ENCODE assay signal across 8 cellular contexts in the genomic region with DNA sequence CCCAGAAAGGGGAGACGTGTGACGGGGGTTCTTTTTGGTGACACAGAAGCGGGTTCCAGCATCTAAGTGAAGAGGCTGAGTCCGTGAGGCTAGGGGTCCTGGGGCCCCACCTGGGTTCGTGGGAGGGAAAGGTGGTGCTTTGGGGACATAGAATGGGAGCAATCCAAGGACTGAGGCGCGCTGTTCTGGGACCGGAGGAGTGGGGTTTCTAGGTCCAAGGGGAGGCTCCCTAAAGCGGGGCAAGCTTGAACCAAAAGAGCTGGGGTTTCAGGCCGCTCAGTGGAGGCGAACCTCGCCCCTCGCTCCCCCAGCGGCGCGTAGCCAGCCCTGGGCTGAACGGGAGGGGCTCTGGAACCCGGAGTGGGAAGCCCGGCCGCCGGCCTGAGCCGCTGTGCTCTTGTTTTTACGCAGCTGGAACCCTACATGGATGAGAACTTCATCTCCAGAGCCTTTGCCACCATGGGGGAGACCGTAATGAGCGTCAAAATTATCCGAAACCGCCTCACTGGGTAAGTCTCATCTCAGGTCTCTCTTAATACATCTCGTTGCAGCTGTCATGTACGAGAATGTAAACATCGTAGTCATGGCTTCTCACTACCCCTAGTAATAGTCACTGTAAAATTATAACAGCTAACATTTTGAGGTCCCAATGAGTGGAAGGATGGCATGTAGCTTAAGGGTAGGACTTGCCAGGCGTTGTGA. TPM values are rescaled to one million over a fixed set of nuclear protein-coding genes. Genes with fewer than 3 reads are reported as not detected.
A peak's percentile ranks its signal among the peaks of the same experiment; 100 is the strongest.
DNase-seq lines count a peak whose midpoint lies in the region; ATAC-seq and TF ChIP-seq lines count a peak whose summit lies in the region.

No MANE protein-coding gene starts in this region.

- TF ChIP-seq CTCF in RWPE1 (conservative IDR thresholded peaks at IDR 0.05; ENCODE audit: low read depth): no peak
- no peak for TF ChIP-seq CTCF in cardiac fibroblast (IDR thresholded peaks at IDR 0.05; ENCODE audit: low read depth, low read length)

- no peaks in the 10 kb centered on the region for H3K27me3 ChIP-seq in CD8-positive, alpha-beta memory T cell (ENCODE audit: insufficient read depth, low read length, poor library complexity, severe bottlenecking)
- H3K27me3 ChIP-seq in skeletal muscle satellite cell (ENCODE audit: control insufficient read depth, insufficient read depth, low read length): no peaks in the 10 kb centered on the region

- CTCF ChIA-PET in CD8-positive, alpha-beta memory T cell (lab: Charles Lee): interaction anchor here (1.0 to 2.5 kb wide), 6 partner anchors 14 to 305 kb away, joined by 3 to 7 read pairs (median 4); a partner anchor contains a TSS
- CTCF ChIA-PET in RWPE1 (lab: Yijun Ruan, JAX): interaction anchor here (0.7 to 1.3 kb wide), 3 partner anchors 7 to 36 kb away, joined by 3 to 5 read pairs (median 3); no protein-coding TSS in a partner anchor

- POLR2A ChIA-PET in CD8-positive, alpha-beta memory T cell (lab: Charles Lee): interaction anchor here (0.5 to 4.6 kb wide), 9 partner anchors 27 to 307 kb away, joined by 3 to 59 read pairs (median 6); a partner anchor contains a TSS
- POLR2A ChIA-PET in RWPE1 (lab: Yijun Ruan, JAX; ENCODE audit: low non-redundant PET): interaction anchor here (0.6 to 2.7 kb wide), 2 partner anchors 26 to 28 kb away, joined by 5 to 13 read pairs; no protein-coding TSS in a partner anchor

- peak in 2 of 5 donors; percentile 5 to 6 for DNase-seq in CD8-positive, alpha-beta memory T cell
- peak; percentile 50 for DNase-seq in RWPE1 (ENCODE audit: low spot score)
- peak; percentile 40 to 43 for DNase-seq in cardiac fibroblast (ENCODE audit: low read depth in 2 of 2)
- DNase-seq in iPS-NIHi7 (ENCODE audit: extremely low spot score): peak; percentile 62
- no peak for DNase-seq in SKM-1 treated with dmso at 0.1 percent for 144 hours (lab: John Stamatoyannopoulos, UW; ENCODE audit: unreplicated experiment)

- peaks cover 20 to 37% (median 21%) of the 10 kb centered on the region in 3 donors for H3K4me1 Mint-ChIP-seq in CD8-positive, alpha-beta memory T cell

- H3K27ac Mint-ChIP-seq in CD8-positive, alpha-beta memory T cell: peak overlapping the region; percentile 94 to 99 (median 98)

- peak overlapping the region; percentile 91 for H3K27ac ChIP-seq in CD8-positive, alpha-beta memory T cell (ENCODE audit: low read depth, low read length)
- H3K27ac ChIP-seq in RWPE1: peak overlapping the region; percentile 87

- H3K4me3 Mint-ChIP-seq in CD8-positive, alpha-beta memory T cell: peak overlapping the region; percentile 97 to 100 (median 99)

- H3K9ac ChIP-seq in skeletal muscle satellite cell (ENCODE audit: low read depth, low read length): peak overlapping the region; percentile 96

- H3K4me1 ChIP-seq in CD8-positive, alpha-beta memory T cell (ENCODE audit: insufficient read depth, low read length): peaks cover 19% of the 10 kb centered on the region
- H3K4me1 ChIP-seq in skeletal muscle satellite cell (ENCODE audit: control insufficient read depth, insufficient read depth, low read length): peaks cover 11% of the 10 kb centered on the region

- peak overlapping the region; percentile 98 for H3K4me3 ChIP-seq in CD8-positive, alpha-beta memory T cell (ENCODE audit: low read length)
- H3K4me3 ChIP-seq in cardiac fibroblast (replicated peaks in 1 of 2; ENCODE audit: low read depth in 2 of 2, low read length in 2 of 2) (peak overlapping the region; percentile 95), skeletal muscle satellite cell (ENCODE audit: low read length) (peak overlapping the region; percentile 98)

- peak overlapping the region; percentile 96 for H3K4me2 ChIP-seq in skeletal muscle satellite cell (ENCODE audit: low read length)

- H3K27me3 Mint-ChIP-seq in CD8-positive, alpha-beta memory T cell: no peaks in the 10 kb centered on the region

- H3K9me3 ChIP-seq in CD8-positive, alpha-beta memory T cell (ENCODE audit: low read length): no peaks in the 10 kb centered on the region
- no peaks in the 10 kb centered on the region for H3K9me3 ChIP-seq in skeletal muscle satellite cell (replicated peaks; ENCODE audit: low read length)

- H3K36me3 Mint-ChIP-seq in CD8-positive, alpha-beta memory T cell: peaks cover 0 to 37% (median 0%) of the 10 kb centered on the region in 3 donors

- ATAC-seq in GM18909 (IDR thresholded peaks at IDR 0.05; ENCODE audit: poor library complexity, unreplicated experiment) (peak; percentile 29), HG03175 (IDR thresholded peaks at IDR 0.05; ENCODE audit: unreplicated experiment) (peak; percentile 17)

- H3K9me3 Mint-ChIP-seq in CD8-positive, alpha-beta memory T cell: no peaks in the 10 kb centered on the region

- peaks cover 4% of the 10 kb centered on the region for H3K36me3 ChIP-seq in CD8-positive, alpha-beta memory T cell (ENCODE audit: insufficient read depth, low read length)
- peaks cover 10% of the 10 kb centered on the region for H3K36me3 ChIP-seq in skeletal muscle satellite cell (ENCODE audit: insufficient read depth, low read length)

RNA-seq across cellular contexts. Expression of a gene that starts 0.5 kb away (rescaled TPM):
- total RNA-seq in CD8-positive, alpha-beta memory T cell: 10 to 100 TPM; 46.0 to 49.6 TPM
- 26.6 TPM for polyA plus RNA-seq in CD8-positive, alpha-beta memory T cell
- 25.6 and 26.9 TPM in 2 replicates for total RNA-seq in skeletal muscle satellite cell (2012; rRNA removed)

RNA-seq across cellular contexts. Expression of a gene that starts 38.7 kb away (rescaled TPM):
- total RNA-seq in CD8-positive, alpha-beta memory T cell: under 1 TPM; 0.35 to 0.47 TPM
- not detected for polyA plus RNA-seq in CD8-positive, alpha-beta memory T cell
- 0.66 and 1.5 TPM in 2 replicates for total RNA-seq in skeletal muscle satellite cell (2012; rRNA removed)

RNA-seq across cellular contexts. Expression of a gene that starts 47.5 kb away (rescaled TPM):
- 100 to 1,000 TPM; 115 to 116 TPM for total RNA-seq in CD8-positive, alpha-beta memory T cell
- 14.0 TPM for polyA plus RNA-seq in CD8-positive, alpha-beta memory T cell
- total RNA-seq in skeletal muscle satellite cell (2012; rRNA removed): 40.8 and 41.1 TPM in 2 replicates
